8 cellular contexts compared by ENCODE assay signal in genomic region chr17:14069251-14069981, GRCh38. TPM values are rescaled to one million over a fixed set of nuclear protein-coding genes. Genes with fewer than 3 reads are reported as not detected.
DNase-seq lines count a peak whose midpoint lies in the region; ATAC-seq and TF ChIP-seq lines count a peak whose summit lies in the region.

Gene COX10, plus strand, starts transcription at chr17:14069504. Its CDS starts 102 bp downstream, at chr17:14069606.

- no peaks in the 10 kb centered on the region for H3K9me3 ChIP-seq in psoas muscle

- H3K4me3 Mint-ChIP-seq in T-helper 1 cell treated with Interleukin-12 subunit alpha and Interleukin-12 subunit beta and Interleukin-4 antibody, amounts not matched to agents 30 μg/mL and 1 μg/mL, for 36 hours: peak within 1 kb of the TSS; percentile 94

- peaks cover 24% of the 10 kb centered on the region for H3K4me1 ChIP-seq in psoas muscle
- H3K4me1 ChIP-seq in urinary bladder (ENCODE audit: insufficient read depth): no peaks in the 10 kb centered on the region

- H3K36me3 Mint-ChIP-seq in T-helper 1 cell treated with Interleukin-12 subunit alpha and Interleukin-12 subunit beta and Interleukin-4 antibody, amounts not matched to agents 30 μg/mL and 1 μg/mL, for 36 hours (ENCODE audit: low read depth): peaks cover 39% of the 10 kb centered on the region

- DNase-seq in GM13977 (ENCODE audit: low spot score) (peak; percentile 81), NCI-H1436 (lab: John Stamatoyannopoulos, UW) (peak; percentile 76), amygdala (lab: John Stamatoyannopoulos, UW) (peak; percentile 10 to 88 (median 72)), left ventricle myocardium superior (peak; percentile 93), psoas muscle (peak; percentile 90 to 94)

- peak; percentile 98 for ATAC-seq in HG02840 (IDR thresholded peaks at IDR 0.05; ENCODE audit: low FRiP score, unreplicated experiment)
- peak; percentile 100 for ATAC-seq in left ventricle myocardium superior
- ATAC-seq in psoas muscle: peak; percentile 98 to 99 (median 99)

- H3K27me3 Mint-ChIP-seq in T-helper 1 cell treated with Interleukin-12 subunit alpha and Interleukin-12 subunit beta and Interleukin-4 antibody, amounts not matched to agents 30 μg/mL and 1 μg/mL, for 36 hours (ENCODE audit: low read depth): no peaks in the 10 kb centered on the region

- in situ Hi-C loops in GM13977 (cut with MboI; ENCODE audit: low pct_unique_long_range_greater_than_20kb, low sequenced_read_pairs, unreplicated experiment): loop anchor here (25.0 kb wide), 1 partner anchor 107 kb away; no protein-coding TSS in a partner anchor

- H3K4me1 Mint-ChIP-seq in T-helper 1 cell treated with Interleukin-12 subunit alpha and Interleukin-12 subunit beta and Interleukin-4 antibody, amounts not matched to agents 30 μg/mL and 1 μg/mL, for 36 hours (ENCODE audit: low read depth): peaks cover 48% of the 10 kb centered on the region

- H3K27ac ChIP-seq in psoas muscle (peak within 1 kb of the TSS; percentile 91), urinary bladder (ENCODE audit: low read depth) (peak within 1 kb of the TSS; percentile 43)

- peak within 1 kb of the TSS; percentile 92 for H3K4me3 ChIP-seq in psoas muscle
- H3K4me3 ChIP-seq in urinary bladder (ENCODE audit: low read depth, low read length): peak within 1 kb of the TSS; percentile 92

- WGBS in psoas muscle, 3 donors: 0 to 1% (median 0%) methylated on average over 47 of the region's 47 CpGs
- under 1% methylated on average over 47 of the region's 47 CpGs for WGBS in urinary bladder

- H3K9me3 Mint-ChIP-seq in T-helper 1 cell treated with Interleukin-12 subunit alpha and Interleukin-12 subunit beta and Interleukin-4 antibody, amounts not matched to agents 30 μg/mL and 1 μg/mL, for 36 hours: peaks cover 6% of the 10 kb centered on the region

- H3K36me3 ChIP-seq in psoas muscle (ENCODE audit: insufficient read depth in 1 of 2, low read depth in 1 of 2) (peaks cover 0 to 5% of the 10 kb centered on the region in 2 donors), urinary bladder (ENCODE audit: insufficient read depth) (no peaks in the 10 kb centered on the region)

- no peak for TF ChIP-seq CTCF in GM13977 (IDR thresholded peaks at IDR 0.05; ENCODE audit: extremely low read depth, insufficient read depth, missing control alignments)
- TF ChIP-seq CTCF in psoas muscle (IDR thresholded peaks at IDR 0.05): no peak

- no peaks in the 10 kb centered on the region for H3K27me3 ChIP-seq in psoas muscle (ENCODE audit: insufficient read depth in 3 of 3, low read length in 2 of 3)

- intact Hi-C loops in left ventricle myocardium superior (cut with micrococcal nuclease): loop anchor here (10.0 kb wide), 1 partner anchor 235 kb away; the partner anchor contains the start of gene HS3ST3B1
- intact Hi-C loops in psoas muscle (cut with DNase I): loop anchor here (5.0 to 10.0 kb wide), 2 partner anchors 233 to 235 kb away; partner anchors contain the start of gene HS3ST3B1 (in 2 of the 2)

- peak within 1 kb of the TSS; percentile 88 for H3K27ac Mint-ChIP-seq in T-helper 1 cell treated with Interleukin-12 subunit alpha and Interleukin-12 subunit beta and Interleukin-4 antibody, amounts not matched to agents 30 μg/mL and 1 μg/mL, for 36 hours

RNA-seq across cellular contexts. Expression of gene COX10, which starts in this region (rescaled TPM):
- total RNA-seq in left ventricle myocardium superior (50.6 TPM), psoas muscle (10 to 100 TPM; 31.5 to 77.1 (median 43.9) TPM), urinary bladder (13.4 TPM)
- polyA plus RNA-seq in psoas muscle (10 to 100 TPM; 60.5 to 74.7 (median 71.4) TPM), urinary bladder (14.7 TPM)

Comparison
In these comparisons a context has a peak if more than half of its experiments do, and no peak if none do; other contexts are left out.
1. Peak in every context shown above with its lines: DNase-seq, ATAC-seq, H3K4me3 ChIP-seq and H3K27ac ChIP-seq.